ENCODE assay signal across 10 cellular contexts in the genomic region with DNA sequence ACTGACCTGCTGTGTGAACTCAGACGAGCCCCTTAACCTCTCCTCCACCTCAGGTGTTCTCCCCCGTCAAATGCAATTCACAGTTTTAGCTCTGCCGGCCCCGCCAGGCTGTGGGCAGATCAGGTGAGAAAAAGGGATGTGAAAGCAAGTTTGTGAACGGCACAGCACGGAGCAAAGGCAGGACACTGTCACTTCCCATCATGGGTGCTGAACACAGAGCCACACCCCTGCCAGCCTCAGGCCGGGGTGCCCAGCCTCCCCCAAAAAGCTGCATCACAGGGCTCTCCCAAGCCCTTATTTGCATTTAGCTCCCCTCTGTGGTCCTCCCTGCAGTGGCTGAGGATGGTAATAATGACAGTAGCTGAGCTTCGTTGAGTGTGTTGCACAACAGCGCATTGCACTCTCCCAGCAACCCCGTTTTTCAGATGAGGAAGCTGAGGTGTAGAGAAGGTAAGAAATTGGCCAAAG.
A peak's percentile ranks its signal among the peaks of the same experiment; 100 is the strongest.
DNase-seq lines count a peak whose midpoint lies in the region; ATAC-seq, FAIRE-seq and TF ChIP-seq lines count a peak whose summit lies in the region.
"Had no signal": no experiment of that assay in that cellular context is flagged by ENCODE, and none has a peak within 500 bp of the region (broad histone marks: within the 10 kb centered on the region; RNA-seq: fewer than 3 reads in every experiment).

No MANE protein-coding gene starts in this region.

- CTCF ChIA-PET in WTC11 (lab: Charles Lee), result interaction anchor here (1.1 to 1.3 kb wide), 3 partner anchors 17 to 107 kb away, joined by 3 to 7 read pairs (median 5); no protein-coding TSS in a partner anchor

- ATAC-seq in GM21390 (IDR thresholded peaks at IDR 0.05; ENCODE audit: unreplicated experiment), result peak; percentile 81
- peak; percentile 63 for ATAC-seq in HG03558 (IDR thresholded peaks at IDR 0.05; ENCODE audit: extremely low read depth, unreplicated experiment)
- ATAC-seq in WTC11, result no peak

- no peak for TF ChIP-seq POLR2A in GM12891 (IDR thresholded peaks at IDR 0.05; ENCODE audit: low read depth, low read length)

- peak; percentile 99 for FAIRE-seq in GM12891 (lab: Jason Lieb, UNC)
- FAIRE-seq: endothelial cell of umbilical vein had no signal

- no peaks in the 10 kb centered on the region for H3K27me3 Mint-ChIP-seq in WTC11 (ENCODE audit: low read depth)

- TF ChIP-seq CTCF in WTC11 (IDR thresholded peaks at IDR 0.05), result no peak

- H3K9me3 Mint-ChIP-seq in WTC11, result peaks cover 4% of the 10 kb centered on the region; the same call in 1 of the 2 replicates

- H3K36me3 Mint-ChIP-seq in WTC11, result no peaks in the 10 kb centered on the region

- POLR2A ChIA-PET in WTC11 (lab: Charles Lee), result no interaction called here

- H3K4me1 Mint-ChIP-seq in WTC11, result peaks cover 40% of the 10 kb centered on the region

- no peak overlapping the region for H3K27ac Mint-ChIP-seq in WTC11
- H3K27ac Mint-ChIP-seq: T-helper 1 cell treated with Interleukin-12 subunit alpha and Interleukin-12 subunit beta and Interleukin-4 antibody, amounts not matched to agents 30 μg/mL and 1 μg/mL, for 36 hours had no signal

- intact Hi-C loops in cardiac septum (cut with DNase I), result no loop called here

- H3K4me3 Mint-ChIP-seq in WTC11, result no peak overlapping the region
- H3K4me3 Mint-ChIP-seq: T-helper 1 cell treated with Interleukin-12 subunit alpha and Interleukin-12 subunit beta and Interleukin-4 antibody, amounts not matched to agents 30 μg/mL and 1 μg/mL, for 36 hours had no signal

- peak; percentile 73 for DNase-seq in GM12891 (ENCODE audit: insufficient read length, low spot score)
- peak; percentile 86 for DNase-seq in cardiac septum (ENCODE audit: low spot score)
- no peak for DNase-seq in NCI-H748 (lab: John Stamatoyannopoulos, UW; ENCODE audit: unreplicated experiment)
- DNase-seq in WTC11 (ENCODE audit: low spot score), result no peak
- DNase-seq in glomerular visceral epithelial cell (ENCODE audit: extremely low spot score), result no peak
- DNase-seq in NCI-H2227 (lab: John Stamatoyannopoulos, UW; ENCODE audit: unreplicated experiment), result no peak

TF ChIP-seq in GM12891, 5 proteins besides CTCF, POLR2A, EP300 and RAD21:
- TF ChIP-seq SPI1 (IDR thresholded peaks at IDR 0.05; ENCODE audit: low read depth, low read length) (peak; percentile 99), POLR2AphosphoS5 (IDR thresholded peaks at IDR 0.05; ENCODE audit: low read depth, low read length) (no peak), PAX5 (IDR thresholded peaks at IDR 0.05; ENCODE audit: insufficient read depth, low read length, severe bottlenecking) (peak; percentile 43), TAF1 (IDR thresholded peaks at IDR 0.05; ENCODE audit: low read depth, low read length) (no peak), POU2F2 (IDR thresholded peaks at IDR 0.05; ENCODE audit: low read depth, low read length) (peak; percentile 68)

TF ChIP-seq in WTC11, 78 proteins besides CTCF, POLR2A, EP300 and RAD21:
- TF ChIP-seq ZNF425 (CRISPR knock-in tag; conservative IDR thresholded peaks at IDR 0.05), result no peak
- TF ChIP-seq, protein P1, sequence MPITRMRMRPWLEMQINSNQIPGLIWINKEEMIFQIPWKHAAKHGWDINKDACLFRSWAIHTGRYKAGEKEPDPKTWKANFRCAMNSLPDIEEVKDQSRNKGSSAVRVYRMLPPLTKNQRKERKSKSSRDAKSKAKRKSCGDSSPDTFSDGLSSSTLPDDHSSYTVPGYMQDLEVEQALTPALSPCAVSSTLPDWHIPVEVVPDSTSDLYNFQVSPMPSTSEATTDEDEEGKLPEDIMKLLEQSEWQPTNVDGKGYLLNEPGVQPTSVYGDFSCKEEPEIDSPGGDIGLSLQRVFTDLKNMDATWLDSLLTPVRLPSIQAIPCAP (CRISPR knock-in tag; IDR thresholded peaks at IDR 0.05), result no peak
- TF ChIP-seq ZNF138 (CRISPR knock-in tag; conservative IDR thresholded peaks at IDR 0.05), result no peak
- no peak for TF ChIP-seq FOXJ3 (CRISPR knock-in tag; IDR thresholded peaks at IDR 0.05; ENCODE audit: borderline replicate concordance)
- TF ChIP-seq, protein P2, sequence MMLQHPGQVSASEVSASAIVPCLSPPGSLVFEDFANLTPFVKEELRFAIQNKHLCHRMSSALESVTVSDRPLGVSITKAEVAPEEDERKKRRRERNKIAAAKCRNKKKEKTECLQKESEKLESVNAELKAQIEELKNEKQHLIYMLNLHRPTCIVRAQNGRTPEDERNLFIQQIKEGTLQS (CRISPR knock-in tag; conservative IDR thresholded peaks at IDR 0.05), result no peak
- TF ChIP-seq, protein P3, sequence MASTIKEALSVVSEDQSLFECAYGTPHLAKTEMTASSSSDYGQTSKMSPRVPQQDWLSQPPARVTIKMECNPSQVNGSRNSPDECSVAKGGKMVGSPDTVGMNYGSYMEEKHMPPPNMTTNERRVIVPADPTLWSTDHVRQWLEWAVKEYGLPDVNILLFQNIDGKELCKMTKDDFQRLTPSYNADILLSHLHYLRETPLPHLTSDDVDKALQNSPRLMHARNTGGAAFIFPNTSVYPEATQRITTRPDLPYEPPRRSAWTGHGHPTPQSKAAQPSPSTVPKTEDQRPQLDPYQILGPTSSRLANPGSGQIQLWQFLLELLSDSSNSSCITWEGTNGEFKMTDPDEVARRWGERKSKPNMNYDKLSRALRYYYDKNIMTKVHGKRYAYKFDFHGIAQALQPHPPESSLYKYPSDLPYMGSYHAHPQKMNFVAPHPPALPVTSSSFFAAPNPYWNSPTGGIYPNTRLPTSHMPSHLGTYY (CRISPR knock-in tag; IDR thresholded peaks at IDR 0.05), result no peak
- TF ChIP-seq ZNF671 (CRISPR knock-in tag; IDR thresholded peaks at IDR 0.05), result no peak
- no peak for TF ChIP-seq SOX15 (CRISPR knock-in tag; IDR thresholded peaks at IDR 0.05)
- no peak for TF ChIP-seq CDX4 (CRISPR knock-in tag; IDR thresholded peaks at IDR 0.05; ENCODE audit: borderline replicate concordance)
- TF ChIP-seq, protein P4, sequence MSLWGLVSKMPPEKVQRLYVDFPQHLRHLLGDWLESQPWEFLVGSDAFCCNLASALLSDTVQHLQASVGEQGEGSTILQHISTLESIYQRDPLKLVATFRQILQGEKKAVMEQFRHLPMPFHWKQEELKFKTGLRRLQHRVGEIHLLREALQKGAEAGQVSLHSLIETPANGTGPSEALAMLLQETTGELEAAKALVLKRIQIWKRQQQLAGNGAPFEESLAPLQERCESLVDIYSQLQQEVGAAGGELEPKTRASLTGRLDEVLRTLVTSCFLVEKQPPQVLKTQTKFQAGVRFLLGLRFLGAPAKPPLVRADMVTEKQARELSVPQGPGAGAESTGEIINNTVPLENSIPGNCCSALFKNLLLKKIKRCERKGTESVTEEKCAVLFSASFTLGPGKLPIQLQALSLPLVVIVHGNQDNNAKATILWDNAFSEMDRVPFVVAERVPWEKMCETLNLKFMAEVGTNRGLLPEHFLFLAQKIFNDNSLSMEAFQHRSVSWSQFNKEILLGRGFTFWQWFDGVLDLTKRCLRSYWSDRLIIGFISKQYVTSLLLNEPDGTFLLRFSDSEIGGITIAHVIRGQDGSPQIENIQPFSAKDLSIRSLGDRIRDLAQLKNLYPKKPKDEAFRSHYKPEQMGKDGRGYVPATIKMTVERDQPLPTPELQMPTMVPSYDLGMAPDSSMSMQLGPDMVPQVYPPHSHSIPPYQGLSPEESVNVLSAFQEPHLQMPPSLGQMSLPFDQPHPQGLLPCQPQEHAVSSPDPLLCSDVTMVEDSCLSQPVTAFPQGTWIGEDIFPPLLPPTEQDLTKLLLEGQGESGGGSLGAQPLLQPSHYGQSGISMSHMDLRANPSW (CRISPR knock-in tag; conservative IDR thresholded peaks at IDR 0.05; ENCODE audit: low read depth), result no peak
- TF ChIP-seq OVOL2 (CRISPR knock-in tag; IDR thresholded peaks at IDR 0.05; ENCODE audit: borderline replicate concordance), result no peak
- TF ChIP-seq ZNF423 (CRISPR knock-in tag; IDR thresholded peaks at IDR 0.05), result no peak

Comparison
In these comparisons a context has a peak if more than half of its experiments do, and no peak if none do; other contexts are left out.
1. DNase-seq: peak in GM12891 (single experiment) and cardiac septum (single experiment); none in NCI-H748 (single experiment), WTC11 (single experiment), glomerular visceral epithelial cell (single experiment) and NCI-H2227 (single experiment).